In the genomic region with DNA sequence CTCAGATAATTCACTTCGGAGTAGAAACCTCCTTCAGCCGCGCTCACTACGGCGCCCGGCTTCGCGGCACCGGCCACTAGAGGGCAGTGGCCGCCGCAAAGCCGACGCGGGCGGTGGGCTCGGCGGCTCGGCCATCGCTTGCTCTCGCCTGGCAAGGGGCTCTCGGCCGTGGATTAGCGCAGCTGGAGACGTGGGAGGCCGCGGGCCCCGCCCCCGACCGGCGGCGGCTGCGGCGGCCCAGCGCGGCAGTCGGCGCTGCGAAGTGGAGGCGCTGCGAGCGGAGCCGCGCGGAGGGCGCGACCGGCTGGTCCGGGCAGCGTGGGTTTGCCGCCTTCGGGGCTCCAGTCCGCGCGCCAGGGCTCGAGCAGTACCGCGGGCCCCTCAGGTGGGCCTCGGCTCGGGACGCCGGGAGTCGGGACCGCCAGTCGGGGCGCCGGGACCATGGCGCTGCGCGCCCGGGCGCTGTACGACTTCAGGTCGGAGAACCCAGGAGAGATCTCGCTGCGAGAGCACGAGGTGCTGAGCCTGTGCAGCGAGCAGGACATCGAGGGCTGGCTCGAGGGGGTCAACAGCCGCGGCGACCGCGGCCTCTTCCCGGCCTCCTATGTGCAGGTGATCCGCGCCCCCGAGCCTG, we compare ENCODE assay signal across 8 cellular contexts. TPM values are rescaled to one million over a fixed set of nuclear protein-coding genes. Genes with fewer than 3 reads are reported as not detected.
DNase-seq lines count a peak whose midpoint lies in the region; ATAC-seq and FAIRE-seq lines count a peak whose summit lies in the region.

A gene with protein sequence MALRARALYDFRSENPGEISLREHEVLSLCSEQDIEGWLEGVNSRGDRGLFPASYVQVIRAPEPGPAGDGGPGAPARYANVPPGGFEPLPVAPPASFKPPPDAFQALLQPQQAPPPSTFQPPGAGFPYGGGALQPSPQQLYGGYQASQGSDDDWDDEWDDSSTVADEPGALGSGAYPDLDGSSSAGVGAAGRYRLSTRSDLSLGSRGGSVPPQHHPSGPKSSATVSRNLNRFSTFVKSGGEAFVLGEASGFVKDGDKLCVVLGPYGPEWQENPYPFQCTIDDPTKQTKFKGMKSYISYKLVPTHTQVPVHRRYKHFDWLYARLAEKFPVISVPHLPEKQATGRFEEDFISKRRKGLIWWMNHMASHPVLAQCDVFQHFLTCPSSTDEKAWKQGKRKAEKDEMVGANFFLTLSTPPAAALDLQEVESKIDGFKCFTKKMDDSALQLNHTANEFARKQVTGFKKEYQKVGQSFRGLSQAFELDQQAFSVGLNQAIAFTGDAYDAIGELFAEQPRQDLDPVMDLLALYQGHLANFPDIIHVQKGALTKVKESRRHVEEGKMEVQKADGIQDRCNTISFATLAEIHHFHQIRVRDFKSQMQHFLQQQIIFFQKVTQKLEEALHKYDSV (plus strand): TSS at position 248 of the 634 bp plus-strand sequence. CDS start 194 bp downstream, at position 442.

- peak; percentile 49 for DNase-seq in DMS79 treated with DMSO at 0.1 percent for 48 hours (lab: John Stamatoyannopoulos, UW)
- DNase-seq in KG1 (lab: John Stamatoyannopoulos, UW), result peak; percentile 84
- peak; percentile 51 for DNase-seq in RCC 7860 (ENCODE audit: low spot score)
- peak; percentile 92 for DNase-seq in activated T-helper 1 cell treated with Interleukin-2 at 50 U/mL for 16 hours (ENCODE audit: low read depth)
- DNase-seq in fibroblast of gingiva (ENCODE audit: low read depth), result peak; percentile 95
- peak; percentile 84 to 95 (median 92) for DNase-seq in naive thymus-derived CD8-positive, alpha-beta T cell
- DNase-seq in stimulated activated naive B cell treated with anti-CD40 and anti-IgM and Interleukin-4, amounts not matched to agents 10 μg/mL and 1 μg/mL and 100 μg/mL, for 72 hours, result peak; percentile 89

- H3K9me3 Mint-ChIP-seq in naive thymus-derived CD8-positive, alpha-beta T cell, result no peaks in the 10 kb centered on the region
- H3K9me3 Mint-ChIP-seq in stimulated activated naive B cell treated with anti-CD40 and anti-IgM and Interleukin-4, amounts not matched to agents 10 μg/mL and 1 μg/mL and 100 μg/mL, for 72 hours, result no peaks in the 10 kb centered on the region

- ATAC-seq in GM21723 (IDR thresholded peaks at IDR 0.05; ENCODE audit: unreplicated experiment), result peak; percentile 97
- ATAC-seq in naive thymus-derived CD8-positive, alpha-beta T cell, result peak; percentile 89 to 90
- peak; percentile 90 to 93 for ATAC-seq in stimulated activated naive B cell treated with anti-CD40 and anti-IgM and Interleukin-4, amounts not matched to agents 10 μg/mL and 1 μg/mL and 100 μg/mL, for 72 hours (replicated peaks)

- H3K4me3 Mint-ChIP-seq in naive thymus-derived CD8-positive, alpha-beta T cell, result peak within 1 kb of the TSS; percentile 80 to 95 (median 93)
- H3K4me3 Mint-ChIP-seq in stimulated activated naive B cell treated with anti-CD40 and anti-IgM and Interleukin-4, amounts not matched to agents 10 μg/mL and 1 μg/mL and 100 μg/mL, for 72 hours, result peak within 1 kb of the TSS; percentile 92 to 98

- peak within 1 kb of the TSS; percentile 2 to 92 (median 60) for H3K27ac Mint-ChIP-seq in naive thymus-derived CD8-positive, alpha-beta T cell
- H3K27ac Mint-ChIP-seq in stimulated activated naive B cell treated with anti-CD40 and anti-IgM and Interleukin-4, amounts not matched to agents 10 μg/mL and 1 μg/mL and 100 μg/mL, for 72 hours, result peak within 1 kb of the TSS; percentile 62

- H3K27me3 Mint-ChIP-seq in naive thymus-derived CD8-positive, alpha-beta T cell, result no peaks in the 10 kb centered on the region
- H3K27me3 Mint-ChIP-seq in stimulated activated naive B cell treated with anti-CD40 and anti-IgM and Interleukin-4, amounts not matched to agents 10 μg/mL and 1 μg/mL and 100 μg/mL, for 72 hours, result no peaks in the 10 kb centered on the region

- H3K36me3 Mint-ChIP-seq in naive thymus-derived CD8-positive, alpha-beta T cell, result peaks cover 0 to 6% (median 2%) of the 10 kb centered on the region in 3 donors
- H3K36me3 Mint-ChIP-seq in stimulated activated naive B cell treated with anti-CD40 and anti-IgM and Interleukin-4, amounts not matched to agents 10 μg/mL and 1 μg/mL and 100 μg/mL, for 72 hours, result peaks cover 18 to 26% of the 10 kb centered on the region in 2 donors

- FAIRE-seq in RCC 7860 (lab: Jason Lieb, UNC), result no peak

- POLR2A ChIA-PET in naive thymus-derived CD8-positive, alpha-beta T cell (lab: Charles Lee), result interaction anchor here (0.5 to 3.7 kb wide), 17 partner anchors 13 to 425 kb away, joined by 3 to 50 read pairs (median 3); no protein-coding TSS in a partner anchor

- H3K4me1 Mint-ChIP-seq in naive thymus-derived CD8-positive, alpha-beta T cell, result peaks cover 7 to 45% (median 16%) of the 10 kb centered on the region in 4 donors
- peaks cover 23 to 38% of the 10 kb centered on the region in 2 donors for H3K4me1 Mint-ChIP-seq in stimulated activated naive B cell treated with anti-CD40 and anti-IgM and Interleukin-4, amounts not matched to agents 10 μg/mL and 1 μg/mL and 100 μg/mL, for 72 hours

RNA-seq across cellular contexts. Expression of the gene that starts here (rescaled TPM):
- 10 to 100 TPM; 33.4 to 33.9 TPM for total RNA-seq in naive thymus-derived CD8-positive, alpha-beta T cell
- polyA plus RNA-seq in naive thymus-derived CD8-positive, alpha-beta T cell, result 1 to 10 TPM; 2.6 to 3.3 (median 3.2) TPM

Comparison
In these comparisons a context has a peak if more than half of its experiments do, and no peak if none do; other contexts are left out.
1. Peak in every context shown above with its lines: DNase-seq and ATAC-seq.